ENCODE assay signal across 1 cellular context in genomic region chr15:66586155-66586976, GRCh38.
TF ChIP-seq lines count a peak whose summit lies in the region.

No MANE protein-coding gene starts in this region.

TF ChIP-seq in K562, 482 proteins besides CTCF, POLR2A, EP300 and RAD21 (continued from another document):
- TF ChIP-seq E2F8 (IDR thresholded peaks at IDR 0.05; ENCODE audit: low read depth, partially characterized antibody) (no peak), ARID2 (IDR thresholded peaks at IDR 0.05) (no peak), ZNF589 (CRISPR knock-in tag; IDR thresholded peaks at IDR 0.05; ENCODE audit: low read depth) (no peak), ZNF318 (IDR thresholded peaks at IDR 0.05; ENCODE audit: borderline replicate concordance in 1 of 2, low read depth in 1 of 2) (no peak), ZBTB33 (CRISPR knock-in tag; IDR thresholded peaks at IDR 0.05) (no peak), BDP1 (IDR thresholded peaks at IDR 0.05; ENCODE audit: insufficient read depth, insufficient read length) (no peak), ZNF740 (CRISPR knock-in tag; IDR thresholded peaks at IDR 0.05) (no peak), ZNF740 (tag; IDR thresholded peaks at IDR 0.05) (no peak), ZBTB40 (IDR thresholded peaks at IDR 0.05) (no peak), ZBTB40 (CRISPR knock-in tag; IDR thresholded peaks at IDR 0.05) (no peak), PHF21A (IDR thresholded peaks at IDR 0.05; ENCODE audit: borderline replicate concordance, low read depth) (no peak)
